ENCODE assay signal across 8 cellular contexts in genomic region chr2:152694161-152694661, GRCh38. TPM values are rescaled to one million over a fixed set of nuclear protein-coding genes. Genes with fewer than 3 reads are reported as not detected.
DNase-seq lines count a peak whose midpoint lies in the region; ATAC-seq, FAIRE-seq and TF ChIP-seq lines count a peak whose summit lies in the region.

No MANE protein-coding gene starts in this region.

- intact Hi-C loops in MCF 10A (cut with micrococcal nuclease) (no loop called here), mammary epithelial cell (cut with micrococcal nuclease) (no loop called here), thyroid gland (cut with DNase I) (no loop called here)

- no peaks in the 10 kb centered on the region for H3K9me3 Mint-ChIP-seq in MCF 10A (ENCODE audit: unreplicated experiment)

- peak overlapping the region; percentile 83 for H3K27ac Mint-ChIP-seq in MCF 10A (ENCODE audit: low read depth, unreplicated experiment)

- no peaks in the 10 kb centered on the region for H3K27me3 Mint-ChIP-seq in MCF 10A (ENCODE audit: insufficient read depth, unreplicated experiment)

- peak; percentile 30 for FAIRE-seq in islet of Langerhans (lab: Jason Lieb, UNC)

- peaks cover 3% of the 10 kb centered on the region for H4K20me1 ChIP-seq in mammary epithelial cell (ENCODE audit: insufficient read depth, low read length)

- POLR2A ChIA-PET in MCF 10A (lab: Yijun Ruan, JAX), result interaction anchor here (1.5 kb wide), 1 partner anchor 23 kb away, joined by 5 read pairs; the partner anchor contains the start of gene PRPF40A

- no peak overlapping the region for H3K27ac ChIP-seq in mammary epithelial cell (ENCODE audit: insufficient read depth, low read depth, low read length)
- H3K27ac ChIP-seq in thyroid gland, result peak overlapping the region in 1 of 3 donors; percentile 8

- dilution Hi-C loops in mammary epithelial cell (cut with HindIII; ENCODE audit: low sequenced_read_pairs), result no loop called here

- H3K27me3 ChIP-seq in mammary epithelial cell (ENCODE audit: insufficient read depth, low read length), result no peaks in the 10 kb centered on the region
- H3K27me3 ChIP-seq in thyroid gland, result no peaks in the 10 kb centered on the region

- H3K4me3 ChIP-seq in mammary epithelial cell (replicated peaks in 1 of 3; ENCODE audit: insufficient read depth in 1 of 3, low read depth in 2 of 3, low read length in 3 of 3) (no peak overlapping the region), thyroid gland (replicated peaks in 1 of 3) (no peak overlapping the region)

- H3K4me1 Mint-ChIP-seq in MCF 10A (ENCODE audit: insufficient read depth, unreplicated experiment), result peaks cover 12% of the 10 kb centered on the region

- peaks cover 71% of the 10 kb centered on the region for H3K79me2 ChIP-seq in mammary epithelial cell (ENCODE audit: insufficient read depth, low read length)

- H3K4me1 ChIP-seq in mammary epithelial cell (ENCODE audit: insufficient read depth, low read length) (no peaks in the 10 kb centered on the region), thyroid gland (no peaks in the 10 kb centered on the region)

- BruUV-seq in MCF 10A (replicated peaks; lab: Mats Ljungman, UMichigan) (no TSS peak), mammary epithelial cell (replicated peaks; lab: Mats Ljungman, UMichigan) (no TSS peak)

- TF ChIP-seq CTCF in MCF 10A (IDR thresholded peaks at IDR 0.05; ENCODE audit: unreplicated experiment) (no peak), mammary epithelial cell (conservative IDR thresholded peaks at IDR 0.05 in 1 of 2, IDR thresholded peaks at IDR 0.05 in 1 of 2; ENCODE audit: extremely low read depth in 1 of 2, insufficient read depth in 1 of 2, low read depth in 1 of 2, low read length in 2 of 2) (no peak), thyroid gland (IDR thresholded peaks at IDR 0.05) (no peak)

- H3K9me3 ChIP-seq in mammary epithelial cell (replicated peaks; ENCODE audit: insufficient read depth, low read length) (no peaks in the 10 kb centered on the region), thyroid gland (no peaks in the 10 kb centered on the region)

- H3K36me3 ChIP-seq in mammary epithelial cell (ENCODE audit: insufficient read depth, low read length) (peaks cover 23% of the 10 kb centered on the region), thyroid gland (no peaks in the 10 kb centered on the region)

- in situ Hi-C loops in mammary epithelial cell (cut with MboI; ENCODE audit: low sequenced_read_pairs in 2 of 2), result no loop called here

- no peak overlapping the region for H3K4me2 ChIP-seq in mammary epithelial cell (ENCODE audit: insufficient read depth, low read depth, low read length)

- 86% methylated on average over 8 of the region's 8 CpGs for WGBS in mammary epithelial cell (ENCODE audit: low coverage, missing lambda C conversion rate)
- WGBS in thyroid gland, 2 donors, result 68 to 73% methylated on average over 8 of the region's 8 CpGs

- TF ChIP-seq POLR2A in thyroid gland (IDR thresholded peaks at IDR 0.05), result no peak

- no peak overlapping the region for H2AFZ ChIP-seq in mammary epithelial cell (ENCODE audit: low read depth, low read length)

- peak overlapping the region; percentile 61 for H3K4me3 Mint-ChIP-seq in MCF 10A (ENCODE audit: unreplicated experiment)

- peaks cover 12% of the 10 kb centered on the region for H3K36me3 Mint-ChIP-seq in MCF 10A (ENCODE audit: insufficient read depth, unreplicated experiment)

- ATAC-seq in HG03575 (IDR thresholded peaks at IDR 0.05; ENCODE audit: extremely low read depth, insufficient number of reproducible peaks, low FRiP score, unreplicated experiment), result peak; percentile 42
- ATAC-seq in stimulated activated naive CD8-positive, alpha-beta T cell treated with anti-CD3 and anti-CD28 coated beads, Interleukin-15, Interleukin-2, amounts not matched to agents 100 U/mL and 50 U/mL, for 24 hours, result peak; percentile 83

- DNase-seq in MCF 10A (ENCODE audit: unreplicated experiment), result peak; percentile 17
- no peak for DNase-seq in mammary epithelial cell
- DNase-seq in activated T-cell treated with anti-CD3 and anti-CD28 coated beads, Interleukin-2, amount 50 U/mL, for 48 hours, result peak; percentile 39 to 54
- DNase-seq in stimulated activated naive CD8-positive, alpha-beta T cell treated with anti-CD3 and anti-CD28 coated beads, Interleukin-15, Interleukin-2, amounts not matched to agents 100 U/mL and 50 U/mL, for 24 hours, result peak; percentile 27
- DNase-seq in thyroid gland, result no peak
- no peak for DNase-seq in nucleus accumbens (lab: John Stamatoyannopoulos, UW)

- H3K9ac ChIP-seq in mammary epithelial cell (ENCODE audit: insufficient read depth, low read length), result no peak overlapping the region

- CTCF ChIA-PET in MCF 10A (lab: Yijun Ruan, JAX) (interaction anchor here (0.9 kb wide), 1 partner anchor 21 kb away, joined by 3 read pairs; no protein-coding TSS in a partner anchor), mammary epithelial cell (lab: Charles Lee; ENCODE audit: low non-redundant PET) (no interaction called here)

RNA-seq across cellular contexts. Expression of gene PRPF40A, which starts 23.1 kb away (rescaled TPM):
- total RNA-seq in MCF 10A (2022), result 140 and 147 TPM in 2 replicates
- 100 to 1,000 TPM; 126 to 133 TPM for total RNA-seq in mammary epithelial cell
- 78.8 TPM for polyA plus RNA-seq in mammary epithelial cell
- 91.4 TPM for polyA minus RNA-seq in mammary epithelial cell
- total RNA-seq in thyroid gland, result 100 to 1,000 TPM in 2 of 4 donors, 10 to 100 TPM in 2; 86.8 to 147 (median 102) TPM

RNA-seq across cellular contexts. Expression of gene ARL6IP6, which starts 24.2 kb away (rescaled TPM):
- total RNA-seq in MCF 10A (2022), result 18.9 and 23.7 TPM in 2 replicates
- 10 to 100 TPM; 20.3 to 24.3 TPM for total RNA-seq in mammary epithelial cell
- polyA plus RNA-seq in mammary epithelial cell, result 25.4 TPM
- polyA minus RNA-seq in mammary epithelial cell, result 86.7 TPM
- 10 to 100 TPM; 12.4 to 19.9 (median 14.0) TPM for total RNA-seq in thyroid gland

Comparison
In these comparisons a context has a peak if more than half of its experiments do, and no peak if none do; other contexts are left out.
1. DNase-seq: peak in MCF 10A (single experiment), activated T-cell treated with anti-CD3 and anti-CD28 coated beads, Interleukin-2, amount 50 U/mL, for 48 hours (2 of 2) and stimulated activated naive CD8-positive, alpha-beta T cell treated with anti-CD3 and anti-CD28 coated beads, Interleukin-15, Interleukin-2, amounts not matched to agents 100 U/mL and 50 U/mL, for 24 hours (single experiment); none in mammary epithelial cell (single experiment), thyroid gland (0 of 2) and nucleus accumbens (0 of 56).